In the genomic region with DNA sequence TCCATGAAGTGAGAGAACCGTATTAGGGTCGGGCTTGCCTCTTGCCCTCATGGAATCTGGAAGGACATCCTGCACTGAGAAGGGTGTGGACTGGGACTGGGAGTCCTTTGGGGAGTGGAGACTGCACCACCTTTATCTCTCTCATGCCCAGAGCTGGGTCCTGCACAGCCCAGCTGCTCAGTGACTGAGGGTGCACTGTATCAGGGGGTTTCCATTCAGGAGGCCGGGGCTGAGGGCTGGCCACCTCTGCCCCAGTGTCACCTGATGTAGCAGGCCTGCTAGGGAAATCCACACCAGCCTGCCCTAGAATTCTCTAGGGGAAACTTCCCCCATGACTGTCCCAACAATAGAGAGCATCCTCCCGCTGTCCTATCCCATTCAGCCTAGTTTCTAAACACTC, we compare ENCODE assay signal across 31 cellular contexts.
"Had no signal": no experiment of that assay in that cellular context is flagged by ENCODE, and none has a peak within 500 bp of the region (broad histone marks: within the 10 kb centered on the region; RNA-seq: fewer than 3 reads in every experiment).

No MANE protein-coding gene starts in this region.

- H3K36me3 Mint-ChIP-seq: activated naive CD4-positive, alpha-beta T cell treated with anti-CD3 and anti-CD28 coated beads, Interleukin-2, amount 50 U/mL, for 72 hours; natural killer cell treated with Interleukin-12 subunit alpha and Interleukin-12 subunit beta and Interleukin-15 and Interleukin-18, amount 100 ng/mL, for 72 hours; stimulated activated memory B cell treated with anti-CD40 and anti-IgM and Interleukin-4, amounts not matched to agents 10 μg/mL and 1 μg/mL and 100 μg/mL, for 72 hours had no signal

- H3K27me3 Mint-ChIP-seq: stimulated activated memory B cell treated with anti-CD40 and anti-IgM and Interleukin-4, amounts not matched to agents 10 μg/mL and 1 μg/mL and 100 μg/mL, for 72 hours; stimulated activated naive CD8-positive, alpha-beta T cell treated with anti-CD3 and anti-CD28 coated beads, Interleukin-15, amount 100 ng/mL, for 72 hours had no signal

- H3K9me3 ChIP-seq: heart left ventricle, lower lobe of right lung, mucosa of descending colon, neutrophil, thyroid gland had no signal

- H3K4me3 Mint-ChIP-seq: activated CD4-positive, alpha-beta memory T cell treated with anti-CD3 and anti-CD28 coated beads, Interleukin-2, amount 10 ng/mL, durations not matched to agents 7 days and 5 days; activated T-cell treated with anti-CD3 and anti-CD28 coated beads, Interleukin-2, amount 50 U/mL, for 72 hours; endodermal cell; immature natural killer cell; natural killer cell treated with Interleukin-12 subunit alpha and Interleukin-12 subunit beta and Interleukin-15 and Interleukin-18, amount 100 ng/mL, for 72 hours; stimulated activated memory B cell treated with anti-CD40 and anti-IgM and Interleukin-4, amounts not matched to agents 10 μg/mL and 1 μg/mL and 100 μg/mL, for 72 hours; stimulated activated naive CD8-positive, alpha-beta T cell treated with anti-CD3 and anti-CD28 coated beads, Interleukin-15, amount 100 ng/mL, for 72 hours; T-helper 1 cell treated with Interleukin-12 subunit alpha and Interleukin-12 subunit beta and Interleukin-4 antibody, amounts not matched to agents 30 μg/mL and 1 μg/mL, for 36 hours had no signal

- H3K4me1 Mint-ChIP-seq: activated CD4-positive, alpha-beta memory T cell treated with anti-CD3 and anti-CD28 coated beads, Interleukin-2, amount 10 ng/mL, durations not matched to agents 7 days and 5 days; endodermal cell; immature natural killer cell; stimulated activated memory B cell treated with anti-CD40 and anti-IgM and Interleukin-4, amounts not matched to agents 10 μg/mL and 1 μg/mL and 100 μg/mL, for 72 hours; stimulated activated naive CD8-positive, alpha-beta T cell treated with anti-CD3 and anti-CD28 coated beads, Interleukin-15, amount 100 ng/mL, for 72 hours had no signal

- H3K4me1 ChIP-seq: lower lobe of right lung had no signal

- H3K27me3 ChIP-seq: heart left ventricle, neutrophil, thyroid gland had no signal

- H3K27ac Mint-ChIP-seq: activated CD4-positive, alpha-beta memory T cell treated with anti-CD3 and anti-CD28 coated beads, Interleukin-2, amount 10 ng/mL, durations not matched to agents 7 days and 5 days; activated naive CD4-positive, alpha-beta T cell treated with anti-CD3 and anti-CD28 coated beads, Interleukin-2, amount 50 U/mL, for 72 hours; activated T-cell treated with anti-CD3 and anti-CD28 coated beads, Interleukin-2, amount 50 U/mL, for 72 hours; endodermal cell; immature natural killer cell; natural killer cell treated with Interleukin-12 subunit alpha and Interleukin-12 subunit beta and Interleukin-15 and Interleukin-18, amount 100 ng/mL, for 72 hours; stimulated activated memory B cell treated with anti-CD40 and anti-IgM and Interleukin-4, amounts not matched to agents 10 μg/mL and 1 μg/mL and 100 μg/mL, for 72 hours; stimulated activated naive CD8-positive, alpha-beta T cell treated with anti-CD3 and anti-CD28 coated beads, Interleukin-15, amount 100 ng/mL, for 72 hours; T-helper 1 cell treated with Interleukin-12 subunit alpha and Interleukin-12 subunit beta and Interleukin-4 antibody, amounts not matched to agents 30 μg/mL and 1 μg/mL, for 36 hours had no signal

- H3K4me2 ChIP-seq: smooth muscle cell had no signal

- ATAC-seq: activated CD4-positive, CD25-positive, alpha-beta regulatory T cell treated with anti-CD3 and anti-CD28 coated beads, Interleukin-2, amount 50 U/mL, for 24 hours; activated naive CD4-positive, alpha-beta T cell treated with anti-CD3 and anti-CD28 coated beads, Interleukin-2, amount 50 U/mL, for 72 hours; activated T-cell treated with anti-CD3 and anti-CD28 coated beads, Interleukin-2, amount 50 U/mL, for 72 hours; esophagus mucosa; left colon; lower lobe of right lung; mucosa of descending colon; stimulated activated naive CD8-positive, alpha-beta T cell treated with anti-CD3 and anti-CD28 coated beads, Interleukin-15, amount 100 ng/mL, for 72 hours had no signal

- H3K27ac ChIP-seq: heart left ventricle, lower lobe of right lung, neutrophil, thyroid gland, VCaP had no signal

- DNase-seq: activated CD4-positive, alpha-beta memory T cell treated with anti-CD3 and anti-CD28 coated beads, Interleukin-2, amount 10 ng/mL, durations not matched to agents 7 days and 5 days; activated CD4-positive, alpha-beta T cell treated with anti-CD3 and anti-CD28 coated beads for 48 hours; activated naive CD4-positive, alpha-beta T cell; activated T-cell treated with anti-CD3 and anti-CD28 coated beads, Interleukin-2, amount 50 U/mL, for 72 hours; anterior cingulate cortex; endodermal cell; foreskin fibroblast; heart left ventricle; hypothalamus; immature natural killer cell; kidney; left colon; lower lobe of right lung; mesendoderm; mucosa of descending colon; stimulated activated CD4-positive, alpha-beta T cell treated with anti-CD3 and anti-CD28 coated beads, Interleukin-1b, Interleukin-23, amount 100 ng/mL, for 48 hours; stimulated activated CD4-positive, alpha-beta T cell treated with anti-CD3 and anti-CD28 coated beads, Interleukin-4, amount 100 ng/mL, for 4 hours; stimulated activated CD8-positive, alpha-beta memory T cell treated with anti-CD3 and anti-CD28 coated beads, Interleukin-4, amount 100 ng/mL, for 48 hours; stimulated activated naive CD8-positive, alpha-beta T cell treated with anti-CD3 and anti-CD28 coated beads, Interleukin-15, amount 100 ng/mL, for 72 hours; substantia nigra; T-helper 9 cell; thyroid gland had no signal

- H3K36me3 ChIP-seq: heart left ventricle, lower lobe of right lung, neutrophil, thyroid gland had no signal

- H3K9me3 Mint-ChIP-seq: activated CD4-positive, alpha-beta memory T cell treated with anti-CD3 and anti-CD28 coated beads, Interleukin-2, amount 10 ng/mL, durations not matched to agents 7 days and 5 days; activated naive CD4-positive, alpha-beta T cell treated with anti-CD3 and anti-CD28 coated beads, Interleukin-2, amount 50 U/mL, for 72 hours; activated T-cell treated with anti-CD3 and anti-CD28 coated beads, Interleukin-2, amount 50 U/mL, for 72 hours; immature natural killer cell; stimulated activated naive CD8-positive, alpha-beta T cell treated with anti-CD3 and anti-CD28 coated beads, Interleukin-15, amount 100 ng/mL, for 72 hours; T-helper 1 cell treated with Interleukin-12 subunit alpha and Interleukin-12 subunit beta and Interleukin-4 antibody, amounts not matched to agents 30 μg/mL and 1 μg/mL, for 36 hours had no signal

- H3K4me3 ChIP-seq: heart left ventricle, lower lobe of right lung, mucosa of descending colon, smooth muscle cell, thyroid gland had no signal
